13 cellular contexts compared by ENCODE assay signal in genomic region chr10:22615101-22615500, GRCh38.
DNase-seq lines count a peak whose midpoint lies in the region; ATAC-seq, FAIRE-seq and TF ChIP-seq lines count a peak whose summit lies in the region.
"Had no signal": no experiment of that assay in that cellular context is flagged by ENCODE, and none has a peak within 500 bp of the region (broad histone marks: within the 10 kb centered on the region; RNA-seq: fewer than 3 reads in every experiment).

No MANE protein-coding gene starts in this region.

- no peak for TF ChIP-seq EP300 in K562 (IDR thresholded peaks at IDR 0.05; ENCODE audit: low read length)

- H2AFZ ChIP-seq in OCI-LY1 (ENCODE audit: low read length), result no peak overlapping the region
- H2AFZ ChIP-seq in K562 (ENCODE audit: low read depth, low read length), result peak overlapping the region; percentile 97; the same call in 1 of the 2 replicates

- no peak overlapping the region for H4K8ac ChIP-seq in mesendoderm (ENCODE audit: low read depth, low read length)

- CTCF ChIA-PET in activated CD4-positive, alpha-beta T cell treated with anti-CD3 and anti-CD28 coated beads for 36 hours (lab: Charles Lee), result interaction anchor here (0.9 to 1.9 kb wide), 5 partner anchors 9 to 374 kb away, joined by 3 to 8 read pairs (median 3); no protein-coding TSS in a partner anchor
- CTCF ChIA-PET in K562 (lab: Yijun Ruan, JAX; ENCODE audit: low intra/inter-chr PET ratio), result no interaction called here

- H3K36me3 ChIP-seq in OCI-LY1 (ENCODE audit: insufficient read depth, low read length) (no peaks in the 10 kb centered on the region), K562 (ENCODE audit: control insufficient read depth, insufficient read depth, low read length) (peaks cover 23% of the 10 kb centered on the region; the same call in 2 of the 3 replicates), spleen (peaks cover 0 to 24% (median 0%) of the 10 kb centered on the region in 6 donors), mesendoderm (ENCODE audit: control insufficient read depth, insufficient read depth, low read length) (no peaks in the 10 kb centered on the region)

- peaks cover 98% of the 10 kb centered on the region for H3K4me1 Mint-ChIP-seq in activated CD4-positive, alpha-beta T cell treated with anti-CD3 and anti-CD28 coated beads for 36 hours

- H3K27me3 Mint-ChIP-seq in activated CD4-positive, alpha-beta T cell treated with anti-CD3 and anti-CD28 coated beads for 36 hours, result no peaks in the 10 kb centered on the region

- H3K4me1 ChIP-seq in OCI-LY1 (ENCODE audit: insufficient read depth, low read length, severe bottlenecking) (peaks cover 41% of the 10 kb centered on the region), K562 (replicated peaks in 1 of 2; ENCODE audit: control insufficient read depth in 2 of 2, insufficient read depth in 2 of 2, low read length in 2 of 2) (peaks cover 14 to 35% of the 10 kb centered on the region in 2 experiments), spleen (peaks cover 64 to 100% (median 98%) of the 10 kb centered on the region in 6 donors), mesendoderm (ENCODE audit: control insufficient read depth, low read depth, low read length) (peaks cover 16% of the 10 kb centered on the region)

- FAIRE-seq in K562 (lab: Jason Lieb, UNC), result no peak
- FAIRE-seq in HTR-8/SVneo (lab: Jason Lieb, UNC), result no peak
- FAIRE-seq: astrocyte had no signal

- no peak for TF ChIP-seq RAD21 in K562 (CRISPR knock-in tag; conservative IDR thresholded peaks at IDR 0.05 in 1 of 2, IDR thresholded peaks at IDR 0.05 in 1 of 2)

- TF ChIP-seq CTCF in OCI-LY1 (IDR thresholded peaks at IDR 0.05; ENCODE audit: low read length), result no peak
- no peak for TF ChIP-seq CTCF in K562 (IDR thresholded peaks at IDR 0.05 in 2 of 3, conservative IDR thresholded peaks at IDR 0.05 in 1 of 3; ENCODE audit: insufficient read depth in 2 of 3, low read depth in 1 of 3, low read length in 3 of 3)
- no peak for TF ChIP-seq CTCF in spleen (IDR thresholded peaks at IDR 0.05 in 8 of 11, conservative IDR thresholded peaks at IDR 0.05 in 3 of 11)

- no peak overlapping the region for H2AK5ac ChIP-seq in mesendoderm (ENCODE audit: low read length)

- no peak overlapping the region for H2BK120ac ChIP-seq in mesendoderm (ENCODE audit: low read depth, low read length)

- BruUV-seq in K562 (replicated peaks; lab: Mats Ljungman, UMichigan), result TSS peak; percentile 21

- H3K79me2 ChIP-seq in OCI-LY1 (ENCODE audit: insufficient read depth, low read length) (no peaks in the 10 kb centered on the region), K562 (ENCODE audit: control insufficient read depth, insufficient read depth, low read length) (peaks cover 98% of the 10 kb centered on the region), mesendoderm (ENCODE audit: control insufficient read depth, insufficient read depth, low read length) (no peaks in the 10 kb centered on the region)

- WGBS in K562 (ENCODE audit: insufficient coverage, low coverage, missing lambda C conversion rate), result 77% methylated on average over 2 of the region's 2 CpGs
- 76 to 84% (median 83%) methylated on average over 2 of the region's 2 CpGs for WGBS in spleen, 5 donors
- no CpG with 5 or more reads among the region's 2 CpGs for WGBS in mesendoderm (ENCODE audit: extremely low coverage, insufficient coverage, low lambda C conversion rate)

- intact Hi-C loops in activated CD4-positive, alpha-beta T cell treated with anti-CD3 and anti-CD28 coated beads for 36 hours (cut with DNase I, micrococcal nuclease), result no loop called here
- intact Hi-C loops in K562 (cut with micrococcal nuclease) (loop anchor here (5.0 kb wide), 2 partner anchors 67 to 372 kb away; no protein-coding TSS in a partner anchor), spleen (cut with DNase I; ENCODE audit: low total_unique reads) (no loop called here)

- H4K20me1 ChIP-seq in OCI-LY1 (ENCODE audit: insufficient read depth, low read length) (no peaks in the 10 kb centered on the region), K562 (replicated peaks; ENCODE audit: control insufficient read depth, insufficient read depth, low read length) (no peaks in the 10 kb centered on the region)

- H3K79me1 ChIP-seq in mesendoderm (ENCODE audit: low read length), result peaks cover 2% of the 10 kb centered on the region

- H3K36me3 Mint-ChIP-seq in activated CD4-positive, alpha-beta T cell treated with anti-CD3 and anti-CD28 coated beads for 36 hours (ENCODE audit: low read depth), result peaks cover 16% of the 10 kb centered on the region

- H3K9me3 ChIP-seq in OCI-LY1 (ENCODE audit: low read length) (no peaks in the 10 kb centered on the region), K562 (replicated peaks; ENCODE audit: control insufficient read depth, insufficient read depth, low read depth, low read length) (no peaks in the 10 kb centered on the region), spleen (no peaks in the 10 kb centered on the region)

- no peak overlapping the region for H3K56ac ChIP-seq in mesendoderm (ENCODE audit: low read length)

- no peak for ATAC-seq in activated CD4-positive, alpha-beta T cell treated with anti-CD3 and anti-CD28 coated beads for 36 hours
- ATAC-seq in K562, result no peak

- no peak for DNase-seq in activated CD4-positive, alpha-beta T cell treated with anti-CD3 and anti-CD28 coated beads for 36 hours
- DNase-seq in activated CD4-positive, alpha-beta T cell treated with anti-CD3 and anti-CD28 coated beads, Interleukin-2, amount 50 U/mL, for 48 hours, result no peak
- DNase-seq in K562 (ENCODE audit: extremely low read depth in 1 of 4, low spot score in 3 of 4), result no peak
- no peak for DNase-seq in spleen
- no peak for DNase-seq in HTR-8/SVneo (ENCODE audit: insufficient read length, low spot score)
- no peak for DNase-seq in mesendoderm
- DNase-seq in occipital lobe (lab: John Stamatoyannopoulos, UW), result no peak
- DNase-seq: 8988T; activated CD4-positive, alpha-beta T cell treated with anti-CD3 and anti-CD28 coated beads for 1 hour; NCI-H2107 had no signal

- no peaks in the 10 kb centered on the region for H3K9me1 ChIP-seq in K562 (ENCODE audit: control insufficient read depth, insufficient read depth, low read length)

- H3K27ac ChIP-seq in OCI-LY1 (ENCODE audit: low read depth, low read length, poor library complexity, severe bottlenecking) (no peak overlapping the region), K562 (ENCODE audit: extremely low read depth, low read depth, low read length) (peak overlapping the region; percentile 95; the same call in 2 of the 3 replicates), spleen (peak overlapping the region; percentile 48 to 92 (median 80)), mesendoderm (ENCODE audit: low read depth, low read length) (no peak overlapping the region)

- no peaks in the 10 kb centered on the region for H3K9me2 ChIP-seq in OCI-LY1 (ENCODE audit: low read depth, low read length)

- H3K18ac ChIP-seq in mesendoderm (ENCODE audit: low read length), result no peak overlapping the region

- no peak overlapping the region for H2BK5ac ChIP-seq in mesendoderm (ENCODE audit: low read length)

- H4K5ac ChIP-seq in mesendoderm (ENCODE audit: low read length), result no peak overlapping the region

- peaks cover 2% of the 10 kb centered on the region for H3K9me3 Mint-ChIP-seq in activated CD4-positive, alpha-beta T cell treated with anti-CD3 and anti-CD28 coated beads for 36 hours (ENCODE audit: low read depth)
- H3K9me3 Mint-ChIP-seq: activated T-helper 2 cell treated with anti-CD3 and anti-CD28 coated beads, Interferon-gamma antibody, Interleukin-2, Interleukin-4, amounts not matched to agents 10 μg/mL and 5 μg/mL and 100 μg/mL, durations not matched to agents 14 hours and 24 hours and 36 hours had no signal

- no peak overlapping the region for H3K4me3 Mint-ChIP-seq in activated CD4-positive, alpha-beta T cell treated with anti-CD3 and anti-CD28 coated beads for 36 hours

- H3K27ac Mint-ChIP-seq in activated CD4-positive, alpha-beta T cell treated with anti-CD3 and anti-CD28 coated beads for 36 hours, result peak overlapping the region; percentile 80

- POLR2A ChIA-PET in activated CD4-positive, alpha-beta T cell treated with anti-CD3 and anti-CD28 coated beads for 36 hours (lab: Charles Lee), result no interaction called here
- POLR2A ChIA-PET in K562 (lab: Yijun Ruan, JAX), result interaction anchor here (0.6 to 1.3 kb wide), 3 partner anchors 9 to 121 kb away, joined by 3 to 5 read pairs (median 3); no protein-coding TSS in a partner anchor

- H3K4me2 ChIP-seq in OCI-LY1 (ENCODE audit: low read length) (peak overlapping the region; percentile 73), K562 (ENCODE audit: insufficient read depth, low read length) (peak overlapping the region; percentile 82; the same call in 1 of the 2 replicates), mesendoderm (ENCODE audit: low read length) (no peak overlapping the region)

- H3K9ac ChIP-seq in OCI-LY1 (ENCODE audit: low read length), result no peak overlapping the region; the same call in 1 of the 2 replicates
- peak overlapping the region; percentile 65 to 85; a peak in 2 of 4 replicates for H3K9ac ChIP-seq in K562 (ENCODE audit: insufficient read depth in 1 of 2, low read depth in 2 of 2, low read length in 2 of 2)
- H3K9ac ChIP-seq in mesendoderm (ENCODE audit: low read length), result no peak overlapping the region

- in situ Hi-C loops in K562 (cut with MboI), result no loop called here

- H3K4me3 ChIP-seq in OCI-LY1 (ENCODE audit: low read depth, low read length, poor library complexity, severe bottlenecking) (peak overlapping the region; percentile 56), K562 (no peak overlapping the region), spleen (peak overlapping the region in 1 of 8 donors; percentile 62), mesendoderm (ENCODE audit: low read length) (no peak overlapping the region)

- no peak overlapping the region for H2BK15ac ChIP-seq in mesendoderm (replicated peaks; ENCODE audit: low read depth)

- H3K27me3 ChIP-seq in OCI-LY1 (ENCODE audit: insufficient read depth, low read length) (no peaks in the 10 kb centered on the region), K562 (ENCODE audit: control insufficient read depth in 2 of 2, insufficient read depth in 2 of 2, low read length in 2 of 2) (no peaks in the 10 kb centered on the region), spleen (replicated peaks in 1 of 7) (no peaks in the 10 kb centered on the region), mesendoderm (ENCODE audit: insufficient read depth, low read length, poor library complexity) (no peaks in the 10 kb centered on the region)

- H3K4ac ChIP-seq in mesendoderm (ENCODE audit: low read depth, low read length), result no peak overlapping the region

- H3F3A ChIP-seq in OCI-LY1 (ENCODE audit: insufficient read depth, low read length), result no peaks in the 10 kb centered on the region

- TF ChIP-seq POLR2A in K562 (conservative IDR thresholded peaks at IDR 0.05), result no peak
- TF ChIP-seq POLR2A in spleen (IDR thresholded peaks at IDR 0.05), result no peak

- no peak overlapping the region for H3K23ac ChIP-seq in mesendoderm (ENCODE audit: low read length)

Comparison
In these comparisons a context has a peak if more than half of its experiments do, and no peak if none do; other contexts are left out.
1. H3K27ac ChIP-seq: peak in K562 (single experiment) and spleen (8 of 8); none in OCI-LY1 (single experiment) and mesendoderm (single experiment).
2. H3K9ac ChIP-seq: peak in K562 (2 of 2); none in OCI-LY1 (single experiment) and mesendoderm (single experiment).